Comparison of ENCODE assay signal across 20 cellular contexts in genomic region chr3:98095870-98096269, GRCh38. TPM values are rescaled to one million over a fixed set of nuclear protein-coding genes. Genes with fewer than 3 reads are reported as not detected.
DNase-seq lines count a peak whose midpoint lies in the region; ATAC-seq and TF ChIP-seq lines count a peak whose summit lies in the region.
"Had no signal": no experiment of that assay in that cellular context is flagged by ENCODE, and none has a peak within 500 bp of the region (broad histone marks: within the 10 kb centered on the region; RNA-seq: fewer than 3 reads in every experiment).

No MANE protein-coding gene starts in this region.

- ATAC-seq in PC-3 (no peak), GM18907 (IDR thresholded peaks at IDR 0.05; ENCODE audit: unreplicated experiment) (no peak), HG03139 (IDR thresholded peaks at IDR 0.05; ENCODE audit: unreplicated experiment) (no peak)
- ATAC-seq: K562 had no signal

- H3K27me3 ChIP-seq in PC-3 (ENCODE audit: low read length) (no peaks in the 10 kb centered on the region), hepatocyte (no peaks in the 10 kb centered on the region)
- H3K27me3 ChIP-seq: Peyer's patch had no signal

- POLR2A ChIA-PET in PC-3 (lab: Charles Lee; ENCODE audit: unreplicated experiment) = no interaction called here

- intact Hi-C loops in PC-3 (cut with micrococcal nuclease) = no loop called here

- H3K36me3 ChIP-seq in PC-3 (ENCODE audit: low read depth, low read length) (no peaks in the 10 kb centered on the region), hepatocyte (replicated peaks; ENCODE audit: insufficient read depth, low read depth) (no peaks in the 10 kb centered on the region)
- H3K36me3 ChIP-seq: Peyer's patch had no signal

- H3K4me1 ChIP-seq in PC-3 (ENCODE audit: insufficient read depth, low read length) (no peaks in the 10 kb centered on the region), hepatocyte (ENCODE audit: insufficient read depth) (no peaks in the 10 kb centered on the region)
- H3K4me1 ChIP-seq: Peyer's patch had no signal

- H3K4me3 ChIP-seq in PC-3 (ENCODE audit: low read length) (no peak overlapping the region), hepatocyte (no peak overlapping the region)
- H3K4me3 ChIP-seq: K562, Peyer's patch had no signal

- H3K4me2 ChIP-seq in PC-3 (ENCODE audit: low read length) = no peak overlapping the region
- H3K4me2 ChIP-seq in hepatocyte = no peak overlapping the region

- TF ChIP-seq CTCF in PC-3 (conservative IDR thresholded peaks at IDR 0.05; ENCODE audit: low read depth, low read length) (no peak), hepatocyte (IDR thresholded peaks at IDR 0.05; ENCODE audit: poor library complexity) (no peak)

- H2AFZ ChIP-seq in PC-3 (ENCODE audit: low read length) (no peak overlapping the region), hepatocyte (no peak overlapping the region)

- no peak overlapping the region for H3K9ac ChIP-seq in PC-3 (ENCODE audit: low read length)

- H4K20me1 ChIP-seq in PC-3 (ENCODE audit: low read length) (no peaks in the 10 kb centered on the region), hepatocyte (ENCODE audit: insufficient read depth, poor library complexity, severe bottlenecking) (no peaks in the 10 kb centered on the region)

- DNase-seq in DMS53 (lab: John Stamatoyannopoulos, UW) (peak; percentile 84), DMS53 treated with DMSO at 0.1 percent for 48 hours (lab: John Stamatoyannopoulos, UW; ENCODE audit: unreplicated experiment) (peak; percentile 59), PC-3 (peak; percentile 23), hepatocyte (ENCODE audit: low spot score) (peak; percentile 32), caudate nucleus (lab: John Stamatoyannopoulos, UW) (no peak)
- DNase-seq in effector CD4-positive, alpha-beta T cell = no peak
- DNase-seq: ACHN, GDM1, GOT3, NCI-H1436, NCI-H2029, NCI-H446 treated with DMSO at 0.1 percent for 48 hours, NCI-H69, Peyer's patch, SW 1271 had no signal

- H3K9me3 ChIP-seq in PC-3 (ENCODE audit: low read length) = no peaks in the 10 kb centered on the region
- no peaks in the 10 kb centered on the region for H3K9me3 ChIP-seq in hepatocyte (ENCODE audit: low read depth)
- H3K9me3 ChIP-seq: Peyer's patch had no signal

- BruUV-seq in PC-3 (replicated peaks; lab: Mats Ljungman, UMichigan) = no TSS peak

- CTCF ChIA-PET in PC-3 (lab: Charles Lee) = no interaction called here

- H3K27ac ChIP-seq in PC-3 (ENCODE audit: low read length) (no peak overlapping the region), hepatocyte (no peak overlapping the region), caudate nucleus (ENCODE audit: low read depth, low read length) (no peak overlapping the region)
- H3K27ac ChIP-seq: C4-2B, Peyer's patch had no signal

- H3F3A ChIP-seq in PC-3 (ENCODE audit: low read length, unreplicated experiment) = no peaks in the 10 kb centered on the region

- H3K9me2 ChIP-seq in PC-3 (replicated peaks; ENCODE audit: low read length) (no peaks in the 10 kb centered on the region), hepatocyte (replicated peaks; ENCODE audit: insufficient read depth) (no peaks in the 10 kb centered on the region)

- H3K79me2 ChIP-seq in PC-3 (ENCODE audit: low read length) = no peaks in the 10 kb centered on the region
- no peaks in the 10 kb centered on the region for H3K79me2 ChIP-seq in hepatocyte

- 60% methylated on average over 5 of the region's 5 CpGs for WGBS in hepatocyte (ENCODE audit: low lambda C conversion rate, missing lambda C conversion rate)

RNA-seq across cellular contexts. Expression of gene OR5AC2, which starts 8.9 kb away (rescaled TPM):
- total RNA-seq in PC-3 (2014; rRNA removed) = not detected in 2 replicates
- not detected in 2 replicates for total RNA-seq in hepatocyte
- not detected in 2 replicates for polyA plus RNA-seq in hepatocyte
- total RNA-seq: K562; Peyer's patch; T-helper 2 cell treated with Interferon-gamma antibody and Interleukin-4, amounts not matched to agents 100 ng/mL and 5 ng/mL, for 36 hours had no signal
- polyA plus RNA-seq: K562 had no signal

RNA-seq across cellular contexts. Expression of gene OR5H1, which starts 34.7 kb away (rescaled TPM):
- total RNA-seq in PC-3 (2014; rRNA removed) (not detected in 2 replicates), hepatocyte (not detected in 2 replicates)
- not detected in 2 replicates for polyA plus RNA-seq in hepatocyte
- total RNA-seq: K562; Peyer's patch; T-helper 2 cell treated with Interferon-gamma antibody and Interleukin-4, amounts not matched to agents 100 ng/mL and 5 ng/mL, for 36 hours had no signal
- polyA plus RNA-seq: K562 had no signal

RNA-seq across cellular contexts. Expression of gene OR5H14, which starts 51.4 kb away (rescaled TPM):
- total RNA-seq in PC-3 (2014; rRNA removed) (not detected in 2 replicates), hepatocyte (not detected in 2 replicates)
- polyA plus RNA-seq in hepatocyte = not detected in 2 replicates
- total RNA-seq: K562; Peyer's patch; T-helper 2 cell treated with Interferon-gamma antibody and Interleukin-4, amounts not matched to agents 100 ng/mL and 5 ng/mL, for 36 hours had no signal
- polyA plus RNA-seq: K562 had no signal

Comparison
In these comparisons a context has a peak if more than half of its experiments do, and no peak if none do; other contexts are left out.
1. DNase-seq: peak in DMS53 (single experiment), DMS53 treated with DMSO at 0.1 percent for 48 hours (single experiment), PC-3 (single experiment) and hepatocyte (single experiment); none in effector CD4-positive, alpha-beta T cell (single experiment) and caudate nucleus (0 of 61).